Comparison of ENCODE assay signal across 11 cellular contexts in genomic region chr2:131178050-131178449, GRCh38. TPM values are rescaled to one million over a fixed set of nuclear protein-coding genes. Genes with fewer than 3 reads are reported as not detected.
"Had no signal": no experiment of that assay in that cellular context is flagged by ENCODE, and none has a peak within 500 bp of the region (broad histone marks: within the 10 kb centered on the region; RNA-seq: fewer than 3 reads in every experiment).

No MANE protein-coding gene starts in this region.

RNA-seq across cellular contexts. Expression of gene POTEE, which starts 31.3 kb away (rescaled TPM):
- total RNA-seq: stomach, subcutaneous adipose tissue, suprapubic skin, temporal lobe, thoracic aorta, tibial nerve, transverse colon, upper lobe of right lung, urinary bladder, vagina had no signal
- polyA plus RNA-seq: stomach, thymus, urinary bladder had no signal
